Comparison of ENCODE assay signal across 1 cellular context in genomic region chr21:33432496-33432895, GRCh38.
TF ChIP-seq lines count a peak whose summit lies in the region.

No MANE protein-coding gene starts in this region.

TF ChIP-seq in SK-N-SH treated with all-trans-retinoic acid at 6 μM for 48 hours, 23 proteins besides CTCF, POLR2A, EP300 and RAD21 (continued from another document):
- no peak for TF ChIP-seq TSHZ2 (CRISPR knock-in tag; IDR thresholded peaks at IDR 0.05)
- no peak for TF ChIP-seq SNAI2 (CRISPR knock-in tag; IDR thresholded peaks at IDR 0.05)
- no peak for TF ChIP-seq CSRNP3 (CRISPR knock-in tag; IDR thresholded peaks at IDR 0.05)
- TF ChIP-seq TCF4 (CRISPR knock-in tag; IDR thresholded peaks at IDR 0.05; ENCODE audit: borderline replicate concordance), result no peak
- TF ChIP-seq RARB (CRISPR knock-in tag; IDR thresholded peaks at IDR 0.05), result no peak
- no peak for TF ChIP-seq BACH2 (CRISPR knock-in tag; IDR thresholded peaks at IDR 0.05; ENCODE audit: borderline replicate concordance)
- TF ChIP-seq ZFP3 (CRISPR knock-in tag; IDR thresholded peaks at IDR 0.05), result no peak
- TF ChIP-seq ZC3H10 (CRISPR knock-in tag; IDR thresholded peaks at IDR 0.05), result no peak
- TF ChIP-seq ESRRG (CRISPR knock-in tag; IDR thresholded peaks at IDR 0.05), result no peak
- TF ChIP-seq OSR1 (CRISPR knock-in tag; IDR thresholded peaks at IDR 0.05), result no peak
- TF ChIP-seq CREB5 (CRISPR knock-in tag; IDR thresholded peaks at IDR 0.05; ENCODE audit: low read depth), result no peak
- TF ChIP-seq ARNTL (CRISPR knock-in tag; IDR thresholded peaks at IDR 0.05; ENCODE audit: borderline replicate concordance, low read depth), result no peak
